In the genomic region with DNA sequence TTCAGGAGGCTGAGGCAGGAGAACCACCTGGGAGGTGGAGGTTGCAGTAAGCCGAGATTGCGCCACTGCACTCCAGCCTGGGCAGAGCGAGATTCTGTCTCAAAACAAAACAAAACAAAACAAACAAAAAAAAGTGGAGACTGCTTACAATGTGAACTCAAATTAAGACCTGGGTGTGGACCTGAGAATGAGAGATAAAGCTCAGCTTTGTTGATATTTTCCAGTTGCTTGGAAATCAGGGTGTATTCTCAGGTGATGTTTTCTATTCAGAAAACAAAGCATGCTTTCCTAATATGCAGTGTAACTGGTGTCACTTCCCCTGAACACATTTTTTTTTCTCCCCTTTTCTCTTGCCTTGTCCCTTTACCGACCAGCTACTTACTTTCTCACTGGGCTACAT, we compare ENCODE assay signal across 25 cellular contexts.
"Had no signal": no experiment of that assay in that cellular context is flagged by ENCODE, and none has a peak within 500 bp of the region (broad histone marks: within the 10 kb centered on the region; RNA-seq: fewer than 3 reads in every experiment).

No MANE protein-coding gene starts in this region.

- H3K9ac ChIP-seq: SK-N-SH had no signal

- H3K4me1 ChIP-seq: Peyer's patch, SJCRH30 had no signal

- H3K27me3 ChIP-seq: Peyer's patch, SJCRH30 had no signal

- H3K9me3 Mint-ChIP-seq: central memory CD8-positive, alpha-beta T cell had no signal

- H3K27ac ChIP-seq: Peyer's patch, RWPE1, SJCRH30, VCaP had no signal

- DNase-seq: activated CD4-positive, alpha-beta memory T cell treated with anti-CD3 and anti-CD28 coated beads for 36 hours; activated CD4-positive, CD25-positive, alpha-beta regulatory T cell; activated CD8-positive, alpha-beta memory T cell treated with anti-CD3 and anti-CD28 coated beads, Interleukin-2, amount 50 U/mL, for 4 hours; activated gamma-delta T cell treated with Interleukin-2 at 50 U/mL for 16 hours; activated naive CD4-positive, alpha-beta T cell treated with anti-CD3 and anti-CD28 coated beads, Interleukin-2, amount 10 ng/mL, durations not matched to agents 7 days and 5 days; activated T-cell treated with anti-CD3 and anti-CD28 coated beads, Interleukin-2, amount 50 U/mL, for 72 hours; amygdala; NCI-H1048; NCI-H146; NCI-H187 treated with DMSO at 0.1 percent for 48 hours; NCI-H2171; NCI-H2227 treated with DMSO at 0.1 percent for 48 hours; NCI-H510A; NCI-H526 treated with DMSO at 0.1 percent for 48 hours; Peyer's patch; Right ventricle myocardium superior; SJCRH30; SK-N-SH; T-helper 1 cell had no signal

- H3K4me3 Mint-ChIP-seq: activated CD4-positive, alpha-beta memory T cell treated with anti-CD3 and anti-CD28 coated beads for 36 hours; activated CD4-positive, alpha-beta T cell treated with anti-CD3 and anti-CD28 coated beads, Interleukin-2, amount 10 ng/mL, durations not matched to agents 7 days and 5 days; activated naive CD4-positive, alpha-beta T cell treated with anti-CD3 and anti-CD28 coated beads, Interleukin-2, amount 10 ng/mL, durations not matched to agents 7 days and 5 days; activated T-cell treated with anti-CD3 and anti-CD28 coated beads, Interleukin-2, amount 50 U/mL, for 72 hours; brain; central memory CD8-positive, alpha-beta T cell had no signal

- H3K9me3 ChIP-seq: SJCRH30, SK-N-SH had no signal

- H3K4me2 ChIP-seq: SK-N-SH had no signal

- H3K9me2 ChIP-seq: SK-N-SH had no signal

- H3K27ac Mint-ChIP-seq: activated CD4-positive, alpha-beta memory T cell treated with anti-CD3 and anti-CD28 coated beads for 36 hours; activated T-cell treated with anti-CD3 and anti-CD28 coated beads, Interleukin-2, amount 50 U/mL, for 72 hours; activated T-helper 2 cell treated with anti-CD3 and anti-CD28 coated beads, Interferon-gamma antibody, Interleukin-2, Interleukin-4, amounts not matched to agents 10 μg/mL and 5 μg/mL and 100 μg/mL, durations not matched to agents 14 hours and 24 hours and 36 hours; brain had no signal

- H3K27me3 Mint-ChIP-seq: activated naive CD4-positive, alpha-beta T cell treated with anti-CD3 and anti-CD28 coated beads, Interleukin-2, amount 10 ng/mL, durations not matched to agents 7 days and 5 days; brain; central memory CD8-positive, alpha-beta T cell had no signal

- H3K4me1 Mint-ChIP-seq: brain; central memory CD8-positive, alpha-beta T cell had no signal

- ATAC-seq: activated T-cell treated with anti-CD3 and anti-CD28 coated beads, Interleukin-2, amount 50 U/mL, for 72 hours had no signal

- H3K36me3 ChIP-seq: Peyer's patch, SJCRH30 had no signal

- H3K4me3 ChIP-seq: Peyer's patch, SJCRH30 had no signal
